In the genomic region with DNA sequence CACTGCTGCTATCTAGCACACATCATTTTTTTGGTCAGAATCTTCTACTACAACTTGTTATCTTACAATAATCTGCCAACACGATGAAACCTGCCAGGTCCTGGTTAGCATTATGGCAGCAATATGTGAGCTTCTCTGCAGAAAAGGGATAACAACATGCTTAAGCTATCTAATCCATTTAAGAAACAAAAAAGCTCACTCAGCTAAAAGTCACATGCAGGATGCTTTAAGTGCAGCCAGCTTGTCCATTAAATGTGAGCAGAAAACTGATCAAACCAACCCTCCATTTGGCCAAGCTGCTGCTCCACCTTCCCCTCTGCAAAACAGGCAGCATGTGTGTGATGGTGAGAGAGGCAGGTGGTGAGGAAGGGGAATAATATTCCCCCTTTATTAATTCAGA, we compare ENCODE assay signal across 16 cellular contexts. TPM values are rescaled to one million over a fixed set of nuclear protein-coding genes. Genes with fewer than 3 reads are reported as not detected.
A peak's percentile ranks its signal among the peaks of the same experiment; 100 is the strongest.
DNase-seq lines count a peak whose midpoint lies in the region; ATAC-seq and TF ChIP-seq lines count a peak whose summit lies in the region.
"Had no signal": no experiment of that assay in that cellular context is flagged by ENCODE, and none has a peak within 500 bp of the region (broad histone marks: within the 10 kb centered on the region; RNA-seq: fewer than 3 reads in every experiment).

No MANE protein-coding gene starts in this region.

- in situ Hi-C loops in gastrocnemius medialis (cut with MboI; ENCODE audit: low sequenced_read_pairs in 4 of 4) = no loop called here

- H3K9me3 ChIP-seq in breast epithelium = no peaks in the 10 kb centered on the region
- no peaks in the 10 kb centered on the region for H3K9me3 ChIP-seq in A673 (ENCODE audit: low read depth, low read length, poor library complexity, severe bottlenecking)
- H3K9me3 ChIP-seq in gastrocnemius medialis = no peaks in the 10 kb centered on the region

- H3K4me1 ChIP-seq in breast epithelium = no peaks in the 10 kb centered on the region
- no peaks in the 10 kb centered on the region for H3K4me1 ChIP-seq in A673 (ENCODE audit: insufficient read depth, low read length, poor library complexity, severe bottlenecking)
- H3K4me1 ChIP-seq in gastrocnemius medialis = no peaks in the 10 kb centered on the region

- H3K9me3 Mint-ChIP-seq in MCF 10A (ENCODE audit: unreplicated experiment) (no peaks in the 10 kb centered on the region), brain (no peaks in the 10 kb centered on the region)

- H3K4me3 ChIP-seq in breast epithelium = no peak overlapping the region
- no peak overlapping the region for H3K4me3 ChIP-seq in retinal pigment epithelial cell (ENCODE audit: low read length)
- no peak overlapping the region for H3K4me3 ChIP-seq in A673 (ENCODE audit: low read depth, low read length, poor library complexity, severe bottlenecking)
- no peak overlapping the region for H3K4me3 ChIP-seq in gastrocnemius medialis

- TF ChIP-seq CTCF in MCF 10A (IDR thresholded peaks at IDR 0.05; ENCODE audit: unreplicated experiment) = no peak
- TF ChIP-seq CTCF in breast epithelium (IDR thresholded peaks at IDR 0.05) = no peak
- TF ChIP-seq CTCF in brain (conservative IDR thresholded peaks at IDR 0.05) = no peak
- no peak for TF ChIP-seq CTCF in retinal pigment epithelial cell (conservative IDR thresholded peaks at IDR 0.05; ENCODE audit: low read depth, low read length)
- TF ChIP-seq CTCF in A673 (conservative IDR thresholded peaks at IDR 0.05; ENCODE audit: low read depth, low read length) = no peak
- no peak for TF ChIP-seq CTCF in gastrocnemius medialis (IDR thresholded peaks at IDR 0.05 in 4 of 5, conservative IDR thresholded peaks at IDR 0.05 in 1 of 5)

- TF ChIP-seq POLR2A in breast epithelium (IDR thresholded peaks at IDR 0.05) = no peak
- no peak for TF ChIP-seq POLR2A in gastrocnemius medialis (IDR thresholded peaks at IDR 0.05)

- H3K27me3 Mint-ChIP-seq in MCF 10A (ENCODE audit: insufficient read depth, unreplicated experiment) = no peaks in the 10 kb centered on the region
- H3K27me3 Mint-ChIP-seq in brain = no peaks in the 10 kb centered on the region

- no peak overlapping the region for H3K4me3 Mint-ChIP-seq in MCF 10A (ENCODE audit: unreplicated experiment)
- H3K4me3 Mint-ChIP-seq in brain = no peak overlapping the region

- POLR2A ChIA-PET in MCF 10A (lab: Yijun Ruan, JAX) (no interaction called here), A673 (lab: Charles Lee; ENCODE audit: low non-redundant PET) (no interaction called here)

- CTCF ChIA-PET in MCF 10A (lab: Yijun Ruan, JAX) = interaction anchor here (0.6 kb wide), 2 partner anchors 23 to 32 kb away, joined by 3 read pairs; no protein-coding TSS in a partner anchor
- CTCF ChIA-PET in A673 (lab: Charles Lee) = no interaction called here

- no peak for ATAC-seq in gastrocnemius medialis
- ATAC-seq: PC-3, SK-N-SH treated with all-trans-retinoic acid at 6 μM for 48 hours had no signal

- DNase-seq in MCF 10A (ENCODE audit: unreplicated experiment) (no peak), breast epithelium (ENCODE audit: low spot score in 2 of 2) (no peak), NCI-H524 treated with DMSO at 0.1 percent for 48 hours (lab: John Stamatoyannopoulos, UW) (peak; percentile 32), retinal pigment epithelial cell (ENCODE audit: low read depth) (peak; percentile 6), A673 (ENCODE audit: low spot score) (no peak), gastrocnemius medialis (no peak), DMS153 (lab: John Stamatoyannopoulos, UW) (no peak)
- DNase-seq: Calu3, GOT3, KG1, MM.1S, NCI-H2029 treated with DMSO at 0.1 percent for 48 hours, PC-3 had no signal

- H3K4me1 Mint-ChIP-seq in MCF 10A (ENCODE audit: insufficient read depth, unreplicated experiment) (no peaks in the 10 kb centered on the region), brain (peaks cover 10% of the 10 kb centered on the region)

- H3K27ac ChIP-seq in breast epithelium (no peak overlapping the region), A673 (ENCODE audit: low read depth, low read length, poor library complexity, severe bottlenecking) (no peak overlapping the region), gastrocnemius medialis (no peak overlapping the region)
- H3K27ac ChIP-seq: 22Rv1 had no signal

- H3K27me3 ChIP-seq in breast epithelium (no peaks in the 10 kb centered on the region), A673 (replicated peaks; ENCODE audit: insufficient read depth, low read depth, low read length, poor library complexity) (no peaks in the 10 kb centered on the region), gastrocnemius medialis (no peaks in the 10 kb centered on the region)

- BruUV-seq in MCF 10A (replicated peaks; lab: Mats Ljungman, UMichigan) (TSS peak; percentile 3), A673 (replicated peaks; lab: Mats Ljungman, UMichigan) (no TSS peak)

- H3K27ac Mint-ChIP-seq in MCF 10A (ENCODE audit: low read depth, unreplicated experiment) (no peak overlapping the region), brain (peak overlapping the region in 3 of 5 experiments; percentile 24 to 79 (median 44))

- intact Hi-C loops in MCF 10A (cut with micrococcal nuclease) (no loop called here), breast epithelium (cut with DNase I; ENCODE audit: low total_unique reads) (no loop called here), A673 (cut with micrococcal nuclease; ENCODE audit: unreplicated experiment) (no loop called here), gastrocnemius medialis (cut with DNase I; ENCODE audit: low total_unique reads) (no loop called here)

- H3K36me3 ChIP-seq in breast epithelium (no peaks in the 10 kb centered on the region), A673 (ENCODE audit: insufficient read depth, low read length, poor library complexity, severe bottlenecking) (peaks cover 53% of the 10 kb centered on the region), gastrocnemius medialis (peaks cover 10 to 97% of the 10 kb centered on the region in 2 donors)

- H3K36me3 Mint-ChIP-seq in MCF 10A (ENCODE audit: insufficient read depth, unreplicated experiment) = peaks cover 65% of the 10 kb centered on the region
- H3K36me3 Mint-ChIP-seq in brain = peaks cover 71% of the 10 kb centered on the region

RNA-seq across cellular contexts. Expression of gene GAREM2, which starts 30.2 kb away (rescaled TPM):
- total RNA-seq in MCF 10A (2022) (0.23 and 1.7 TPM in 2 replicates), breast epithelium (1 to 10 TPM; 1.2 to 2.0 (median 1.4) TPM), A673 (2021) (2.8 and 5.0 TPM in 2 replicates), gastrocnemius medialis (1 to 10 TPM in 2 of 4 donors, under 1 TPM in 2; 0.25 to 1.8 (median 0.74) TPM)
- polyA plus RNA-seq in brain (ENCODE audit: insufficient read depth, low read depth, low replicate concordance) = 14.9 TPM

RNA-seq across cellular contexts. Expression of gene HADHA, which starts 41.3 kb away (rescaled TPM):
- 132 and 152 TPM in 2 replicates for total RNA-seq in MCF 10A (2022)
- 100 to 1,000 TPM; 139 to 156 (median 141) TPM for total RNA-seq in breast epithelium
- 146 TPM for polyA plus RNA-seq in brain (ENCODE audit: insufficient read depth, low read depth, low replicate concordance)
- 136 and 137 TPM in 2 replicates for total RNA-seq in A673 (2021)
- 100 to 1,000 TPM; 443 to 480 (median 462) TPM for total RNA-seq in gastrocnemius medialis

RNA-seq across cellular contexts. Expression of gene HADHB, which starts 41.6 kb away (rescaled TPM):
- 126 and 143 TPM in 2 replicates for total RNA-seq in MCF 10A (2022)
- 100 to 1,000 TPM; 139 to 157 (median 147) TPM for total RNA-seq in breast epithelium
- 123 TPM for polyA plus RNA-seq in brain (ENCODE audit: insufficient read depth, low read depth, low replicate concordance)
- total RNA-seq in A673 (2021) = 101 and 106 TPM in 2 replicates
- total RNA-seq in gastrocnemius medialis = 100 to 1,000 TPM; 719 to 936 (median 781) TPM

Comparison
In these comparisons a context has a peak if more than half of its experiments do, and no peak if none do; other contexts are left out.
1. DNase-seq: peak in NCI-H524 treated with DMSO at 0.1 percent for 48 hours (single experiment) and retinal pigment epithelial cell (single experiment); none in MCF 10A (single experiment), breast epithelium (0 of 2), A673 (single experiment), gastrocnemius medialis (0 of 2) and DMS153 (single experiment).